In the genomic region with DNA sequence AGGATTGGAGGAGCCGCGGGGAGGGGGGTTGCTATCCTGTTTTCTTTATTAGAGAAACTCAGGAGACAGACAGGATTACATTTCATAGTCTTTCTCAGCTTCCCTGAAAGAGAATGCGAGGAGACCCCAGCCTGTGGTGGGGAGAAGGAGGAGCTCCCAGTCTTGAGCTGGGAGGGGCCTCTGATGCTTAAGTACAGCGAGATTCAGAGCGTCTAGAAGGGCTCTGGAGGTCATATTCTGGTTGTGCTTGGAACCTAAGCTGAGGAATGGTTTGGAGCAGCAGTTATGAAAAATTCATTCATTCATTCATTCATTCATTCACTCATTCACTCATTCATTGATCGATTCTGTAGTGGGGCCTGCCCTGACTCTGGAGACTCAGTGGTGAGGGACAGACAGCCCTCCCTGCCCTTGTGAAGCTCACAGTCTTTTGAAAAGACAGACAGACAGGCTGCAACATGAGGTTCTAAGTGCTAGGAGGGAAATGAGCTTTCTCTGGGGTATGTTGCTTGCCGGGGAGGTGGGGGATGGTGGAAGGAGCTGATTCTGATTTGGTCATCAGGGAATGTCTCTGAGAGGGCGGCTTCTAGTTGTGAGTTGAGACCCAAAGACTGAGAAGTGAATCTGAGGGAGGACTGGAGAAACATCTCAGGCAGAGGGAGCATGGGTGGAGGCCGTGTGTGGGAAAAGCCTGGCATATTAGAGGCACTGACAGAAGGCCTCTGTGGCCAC, we compare ENCODE assay signal across 9 cellular contexts. TPM values are rescaled to one million over a fixed set of nuclear protein-coding genes. Genes with fewer than 3 reads are reported as not detected.
A peak's percentile ranks its signal among the peaks of the same experiment; 100 is the strongest.
DNase-seq lines count a peak whose midpoint lies in the region; ATAC-seq and TF ChIP-seq lines count a peak whose summit lies in the region.
"Had no signal": no experiment of that assay in that cellular context is flagged by ENCODE, and none has a peak within 500 bp of the region (broad histone marks: within the 10 kb centered on the region; RNA-seq: fewer than 3 reads in every experiment).

No MANE protein-coding gene starts in this region.

- H3K23ac ChIP-seq in mesendoderm (ENCODE audit: low read length), result no peak overlapping the region

- H3K4ac ChIP-seq in mesendoderm (ENCODE audit: low read depth, low read length), result peak overlapping the region; percentile 99

- H2BK5ac ChIP-seq in mesendoderm (ENCODE audit: low read length), result peak overlapping the region; percentile 42

- H3K4me1 ChIP-seq in HUES48 (ENCODE audit: control insufficient read depth, insufficient read depth, low read length), result peaks cover 30% of the 10 kb centered on the region
- peaks cover 6% of the 10 kb centered on the region for H3K4me1 ChIP-seq in mesendoderm (ENCODE audit: control insufficient read depth, low read depth, low read length)
- peaks cover 0 to 45% (median 17%) of the 10 kb centered on the region in 4 donors for H3K4me1 ChIP-seq in tibial nerve

- H3K27ac ChIP-seq in HUES48 (ENCODE audit: low read depth, low read length), result peak overlapping the region; percentile 96
- H3K27ac ChIP-seq in cingulate gyrus (ENCODE audit: low read depth, low read length), result peak overlapping the region; percentile 60
- peak overlapping the region; percentile 100 for H3K27ac ChIP-seq in mesendoderm (ENCODE audit: low read depth, low read length)
- peak overlapping the region in 1 of 4 donors; percentile 28 for H3K27ac ChIP-seq in tibial nerve

- no peak overlapping the region for H4K5ac ChIP-seq in mesendoderm (ENCODE audit: low read length)

- TF ChIP-seq EP300 in tibial nerve (IDR thresholded peaks at IDR 0.05), result no peak

- H3K9me3 ChIP-seq in HUES48 (ENCODE audit: control insufficient read depth, insufficient read depth, low read length), result no peaks in the 10 kb centered on the region
- H3K9me3 ChIP-seq in tibial nerve, result no peaks in the 10 kb centered on the region

- no peaks in the 10 kb centered on the region for H3K36me3 ChIP-seq in HUES48 (ENCODE audit: control insufficient read depth, insufficient read depth, low read length)
- H3K36me3 ChIP-seq in mesendoderm (ENCODE audit: control insufficient read depth, insufficient read depth, low read length), result peaks cover 4% of the 10 kb centered on the region
- H3K36me3 ChIP-seq in tibial nerve, result no peaks in the 10 kb centered on the region

- H4K8ac ChIP-seq in mesendoderm (ENCODE audit: low read depth, low read length), result peak overlapping the region; percentile 90

- no CpG with 5 or more reads among the region's 9 CpGs for WGBS in mesendoderm (ENCODE audit: extremely low coverage, insufficient coverage, low lambda C conversion rate)
- 47 to 55% methylated on average over 9 of the region's 9 CpGs for WGBS in tibial nerve, 2 donors

- peaks cover 10% of the 10 kb centered on the region; the same call in 1 of the 2 replicates for H3K27me3 ChIP-seq in HUES48 (ENCODE audit: control insufficient read depth, insufficient read depth, low read length)
- no peaks in the 10 kb centered on the region for H3K27me3 ChIP-seq in mesendoderm (ENCODE audit: insufficient read depth, low read length, poor library complexity)
- H3K27me3 ChIP-seq in tibial nerve, result no peaks in the 10 kb centered on the region

- peak overlapping the region; percentile 46 for H2BK120ac ChIP-seq in mesendoderm (ENCODE audit: low read depth, low read length)

- H3K79me2 ChIP-seq in mesendoderm (ENCODE audit: control insufficient read depth, insufficient read depth, low read length), result peaks cover 31% of the 10 kb centered on the region

- DNase-seq in AG09309 (ENCODE audit: low read depth), result peak; percentile 74
- DNase-seq in mesendoderm, result peak; percentile 94
- no peak for DNase-seq in NCI-H82 (lab: John Stamatoyannopoulos, UW)
- DNase-seq in activated CD4-positive, alpha-beta T cell treated with anti-CD3 and anti-CD28 coated beads, Interleukin-2, amount 50 U/mL, for 1 hour, result no peak
- no peak for DNase-seq in tibial nerve (ENCODE audit: low spot score in 2 of 2)
- DNase-seq: DMS153 had no signal

- peak overlapping the region; percentile 30 for H3K4me2 ChIP-seq in mesendoderm (ENCODE audit: low read length)

- no peak overlapping the region for H3K4me3 ChIP-seq in AG09309 (ENCODE audit: control insufficient read depth, low read depth, low read length)
- peak overlapping the region; percentile 80 for H3K4me3 ChIP-seq in HUES48 (ENCODE audit: low read depth, low read length)
- H3K4me3 ChIP-seq in mesendoderm (ENCODE audit: low read length), result no peak overlapping the region
- no peak overlapping the region for H3K4me3 ChIP-seq in tibial nerve

- TF ChIP-seq CTCF in AG09309 (IDR thresholded peaks at IDR 0.05; ENCODE audit: control insufficient read depth, insufficient read depth, low read depth, low read length, missing control alignments), result peak; percentile 48
- no peak for TF ChIP-seq CTCF in tibial nerve (IDR thresholded peaks at IDR 0.05)

- TF ChIP-seq POLR2A in tibial nerve (IDR thresholded peaks at IDR 0.05), result no peak

- peak overlapping the region; percentile 31 for H2AK5ac ChIP-seq in mesendoderm (ENCODE audit: low read length)

- H3K56ac ChIP-seq in mesendoderm (ENCODE audit: low read length), result peak overlapping the region; percentile 85

- H3K9ac ChIP-seq in HUES48 (ENCODE audit: low read depth, low read length), result peak overlapping the region; percentile 91; the same call in 1 of the 2 replicates
- H3K9ac ChIP-seq in mesendoderm (ENCODE audit: low read length), result peak overlapping the region; percentile 73

- peaks cover 6% of the 10 kb centered on the region for H3K79me1 ChIP-seq in mesendoderm (ENCODE audit: low read length)

- peak overlapping the region; percentile 99 for H3K18ac ChIP-seq in mesendoderm (ENCODE audit: low read length)

- no peak for ATAC-seq in GM18517 (IDR thresholded peaks at IDR 0.05; ENCODE audit: unreplicated experiment)

- no peak overlapping the region for H2BK15ac ChIP-seq in mesendoderm (replicated peaks; ENCODE audit: low read depth)

RNA-seq across cellular contexts. Expression of a gene that starts 2.5 kb away (rescaled TPM):
- 72.5 TPM for polyA plus RNA-seq in mesendoderm (2013, experiment 1 of 2)
- polyA plus RNA-seq in mesendoderm (2013, experiment 2 of 2), result 71.1 TPM
- total RNA-seq in tibial nerve, result 10 to 100 TPM in 3 of 4 donors, 1 to 10 TPM in 1; 5.1 to 30.9 (median 17.9) TPM

Comparison
In these comparisons a context has a peak if more than half of its experiments do, and no peak if none do; other contexts are left out.
1. DNase-seq: peak in AG09309 (single experiment) and mesendoderm (single experiment); none in NCI-H82 (single experiment), activated CD4-positive, alpha-beta T cell treated with anti-CD3 and anti-CD28 coated beads, Interleukin-2, amount 50 U/mL, for 1 hour (single experiment) and tibial nerve (0 of 2).